In genomic region chr15:40908095-40908494, GRCh38 we compare ENCODE assay signal across 10 cellular contexts. TPM values are rescaled to one million over a fixed set of nuclear protein-coding genes. Genes with fewer than 3 reads are reported as not detected.
DNase-seq lines count a peak whose midpoint lies in the region; ATAC-seq and TF ChIP-seq lines count a peak whose summit lies in the region.
"Had no signal": no experiment of that assay in that cellular context is flagged by ENCODE, and none has a peak within 500 bp of the region (broad histone marks: within the 10 kb centered on the region; RNA-seq: fewer than 3 reads in every experiment).

No MANE protein-coding gene starts in this region.

- no peak for ATAC-seq in CD4-positive, CD25-positive, alpha-beta regulatory T cell (ENCODE audit: low read depth in 2 of 2)
- no peak for ATAC-seq in central memory CD8-positive, alpha-beta T cell (replicated peaks; ENCODE audit: extremely low read depth, poor library complexity, severe bottlenecking)
- no peak for ATAC-seq in natural killer cell
- ATAC-seq in HG03095 (IDR thresholded peaks at IDR 0.05; ENCODE audit: unreplicated experiment) = no peak
- no peak for ATAC-seq in HG02981 (IDR thresholded peaks at IDR 0.05; ENCODE audit: unreplicated experiment)
- ATAC-seq: foreskin keratinocyte, pancreas had no signal

- H2BK12ac ChIP-seq in H9 (ENCODE audit: insufficient read length, low read depth, low read length) = no peak overlapping the region

- no peak overlapping the region for H3K56ac ChIP-seq in H9 (ENCODE audit: insufficient read length, low read depth, low read length)

- H3K79me2 ChIP-seq in H9 (ENCODE audit: insufficient read depth, low read length) = no peaks in the 10 kb centered on the region

- no peak overlapping the region for H3T11ph ChIP-seq in H9 (ENCODE audit: low read length)

- H3K36me3 ChIP-seq in CD4-positive, CD25-positive, alpha-beta regulatory T cell (ENCODE audit: control insufficient read depth, insufficient read depth, low read length) = peaks cover 7% of the 10 kb centered on the region

- H2BK15ac ChIP-seq in H9 (ENCODE audit: low read depth, low read length) = no peak overlapping the region

- H3K27ac ChIP-seq in CD4-positive, CD25-positive, alpha-beta regulatory T cell (ENCODE audit: insufficient read depth, low read length, poor library complexity, severe bottlenecking) = peak overlapping the region; percentile 83
- H3K27ac ChIP-seq in H9 (ENCODE audit: insufficient read length, low read depth, low read length) = no peak overlapping the region
- H3K27ac ChIP-seq: foreskin keratinocyte had no signal

- H4K20me1 ChIP-seq in H9 (ENCODE audit: control insufficient read depth, insufficient read depth, insufficient read length) = no peaks in the 10 kb centered on the region

- no peak overlapping the region for H3K18ac ChIP-seq in H9 (ENCODE audit: insufficient read length, low read depth, low read length)

- H4K5ac ChIP-seq in H9 (ENCODE audit: insufficient read length, low read depth, low read length) = no peak overlapping the region

- H3K23me2 ChIP-seq in H9 (ENCODE audit: insufficient read length, low read depth, low read length, poor library complexity, severe bottlenecking) = no peaks in the 10 kb centered on the region

- no peaks in the 10 kb centered on the region for H3K27me3 Mint-ChIP-seq in CD4-positive, CD25-positive, alpha-beta regulatory T cell
- H3K27me3 Mint-ChIP-seq in H9 (ENCODE audit: low read depth) (peaks cover 6% of the 10 kb centered on the region), natural killer cell (ENCODE audit: low read depth in 2 of 2) (no peaks in the 10 kb centered on the region)
- H3K27me3 Mint-ChIP-seq in central memory CD8-positive, alpha-beta T cell = no peaks in the 10 kb centered on the region
- no peaks in the 10 kb centered on the region for H3K27me3 Mint-ChIP-seq in activated T-helper 2 cell treated with anti-CD3 and anti-CD28 coated beads, Interferon-gamma antibody, Interleukin-2, Interleukin-4, amounts not matched to agents 10 μg/mL and 5 μg/mL and 100 μg/mL, durations not matched to agents 14 hours and 24 hours and 36 hours (ENCODE audit: low read depth)

- H4K8ac ChIP-seq in H9 (replicated peaks; ENCODE audit: insufficient read length, low read depth, low read length) = no peak overlapping the region

- H3K9ac ChIP-seq in H9 (ENCODE audit: extremely low read depth, insufficient read length, low read length) = no peak overlapping the region

- H3K23ac ChIP-seq in H9 (ENCODE audit: insufficient read length, low read depth, low read length) = no peak overlapping the region

- peak overlapping the region; percentile 88 to 99 (median 92) for H3K27ac Mint-ChIP-seq in CD4-positive, CD25-positive, alpha-beta regulatory T cell
- no peak overlapping the region; a peak in 1 of 7 replicates for H3K27ac Mint-ChIP-seq in H9
- peak overlapping the region; percentile 74 for H3K27ac Mint-ChIP-seq in central memory CD8-positive, alpha-beta T cell (ENCODE audit: low read depth)
- peak overlapping the region; percentile 26 to 91 for H3K27ac Mint-ChIP-seq in natural killer cell
- H3K27ac Mint-ChIP-seq in activated T-helper 2 cell treated with anti-CD3 and anti-CD28 coated beads, Interferon-gamma antibody, Interleukin-2, Interleukin-4, amounts not matched to agents 10 μg/mL and 5 μg/mL and 100 μg/mL, durations not matched to agents 14 hours and 24 hours and 36 hours = no peak overlapping the region

- H3K4me3 ChIP-seq in CD4-positive, CD25-positive, alpha-beta regulatory T cell (ENCODE audit: low read depth, low read length) = no peak overlapping the region

- peak overlapping the region; percentile 79 to 91 (median 86) for H3K4me3 Mint-ChIP-seq in CD4-positive, CD25-positive, alpha-beta regulatory T cell
- H3K4me3 Mint-ChIP-seq in H9 (no peak overlapping the region), natural killer cell (peak overlapping the region; percentile 59)
- H3K4me3 Mint-ChIP-seq in central memory CD8-positive, alpha-beta T cell = peak overlapping the region; percentile 69
- H3K4me3 Mint-ChIP-seq in activated T-helper 2 cell treated with anti-CD3 and anti-CD28 coated beads, Interferon-gamma antibody, Interleukin-2, Interleukin-4, amounts not matched to agents 10 μg/mL and 5 μg/mL and 100 μg/mL, durations not matched to agents 14 hours and 24 hours and 36 hours (ENCODE audit: low read depth) = no peak overlapping the region

- no peak for DNase-seq in CD4-positive, CD25-positive, alpha-beta regulatory T cell
- DNase-seq in H9 (peak; percentile 20), natural killer cell (no peak)
- no peak for DNase-seq in central memory CD8-positive, alpha-beta T cell (ENCODE audit: low spot score in 2 of 2)
- no peak for DNase-seq in activated T-helper 2 cell treated with anti-CD3 and anti-CD28 coated beads, Interferon-gamma antibody, Interleukin-2, Interleukin-4, amounts not matched to agents 10 μg/mL and 5 μg/mL and 100 μg/mL, durations not matched to agents 14 hours and 24 hours and 36 hours (ENCODE audit: low spot score)
- no peak for DNase-seq in activated effector memory CD4-positive, alpha-beta T cell treated with anti-CD3 and anti-CD28 coated beads, Interleukin-2, amount 50 U/mL, for 16 hours
- DNase-seq: foreskin keratinocyte had no signal

- no peak overlapping the region for H2BK120ac ChIP-seq in H9 (ENCODE audit: low read depth, low read length, poor library complexity, severe bottlenecking)

- H2BK20ac ChIP-seq in H9 (ENCODE audit: low read depth, low read length, poor library complexity, severe bottlenecking) = no peak overlapping the region

- no peaks in the 10 kb centered on the region for H3K9me3 Mint-ChIP-seq in CD4-positive, CD25-positive, alpha-beta regulatory T cell
- H3K9me3 Mint-ChIP-seq in H9 (no peaks in the 10 kb centered on the region), natural killer cell (no peaks in the 10 kb centered on the region)
- H3K9me3 Mint-ChIP-seq in central memory CD8-positive, alpha-beta T cell = no peaks in the 10 kb centered on the region
- H3K9me3 Mint-ChIP-seq in activated T-helper 2 cell treated with anti-CD3 and anti-CD28 coated beads, Interferon-gamma antibody, Interleukin-2, Interleukin-4, amounts not matched to agents 10 μg/mL and 5 μg/mL and 100 μg/mL, durations not matched to agents 14 hours and 24 hours and 36 hours = no peaks in the 10 kb centered on the region

- H3K14ac ChIP-seq in H9 (ENCODE audit: insufficient read depth, low read length) = no peak overlapping the region

- no peak overlapping the region for H3K4ac ChIP-seq in H9 (ENCODE audit: low read depth, low read length)

- H3K27me3 ChIP-seq in CD4-positive, CD25-positive, alpha-beta regulatory T cell (ENCODE audit: control insufficient read depth, insufficient read depth, low read length) = no peaks in the 10 kb centered on the region
- H3K27me3 ChIP-seq in H9 (ENCODE audit: insufficient read depth, low read length) = no peaks in the 10 kb centered on the region
- H3K27me3 ChIP-seq: foreskin keratinocyte, pancreas had no signal

- H2AFZ ChIP-seq in H9 (ENCODE audit: low read length) = no peak overlapping the region

- no peak overlapping the region for H3K4me2 ChIP-seq in H9 (ENCODE audit: insufficient read depth, insufficient read length, low read length)

- H2AK5ac ChIP-seq in H9 (ENCODE audit: insufficient read length, low read length) = no peak overlapping the region

- H3K4me1 Mint-ChIP-seq in CD4-positive, CD25-positive, alpha-beta regulatory T cell = peaks cover 6 to 45% (median 26%) of the 10 kb centered on the region in 4 donors
- H3K4me1 Mint-ChIP-seq in H9 (peaks cover 26 to 32% of the 10 kb centered on the region in 2 experiments), natural killer cell (peaks cover 14 to 43% of the 10 kb centered on the region in 2 donors)
- peaks cover 23% of the 10 kb centered on the region for H3K4me1 Mint-ChIP-seq in central memory CD8-positive, alpha-beta T cell
- peaks cover 4% of the 10 kb centered on the region for H3K4me1 Mint-ChIP-seq in activated T-helper 2 cell treated with anti-CD3 and anti-CD28 coated beads, Interferon-gamma antibody, Interleukin-2, Interleukin-4, amounts not matched to agents 10 μg/mL and 5 μg/mL and 100 μg/mL, durations not matched to agents 14 hours and 24 hours and 36 hours (ENCODE audit: low read depth)

- H3K79me1 ChIP-seq in H9 (ENCODE audit: insufficient read depth, low read depth, low read length, poor library complexity, severe bottlenecking) = peaks cover 2% of the 10 kb centered on the region

- peaks cover 7% of the 10 kb centered on the region for H3K36me3 Mint-ChIP-seq in CD4-positive, CD25-positive, alpha-beta regulatory T cell
- H3K36me3 Mint-ChIP-seq in H9 (ENCODE audit: insufficient read depth in 1 of 3, low read depth in 3 of 3) (peaks cover 7 to 23% (median 14%) of the 10 kb centered on the region in 3 experiments; a peak in 6 of 7 replicates), natural killer cell (no peaks in the 10 kb centered on the region)
- peaks cover 10% of the 10 kb centered on the region for H3K36me3 Mint-ChIP-seq in central memory CD8-positive, alpha-beta T cell (ENCODE audit: insufficient read depth)
- H3K36me3 Mint-ChIP-seq in activated T-helper 2 cell treated with anti-CD3 and anti-CD28 coated beads, Interferon-gamma antibody, Interleukin-2, Interleukin-4, amounts not matched to agents 10 μg/mL and 5 μg/mL and 100 μg/mL, durations not matched to agents 14 hours and 24 hours and 36 hours (ENCODE audit: low read depth) = peaks cover 12% of the 10 kb centered on the region

- TF ChIP-seq CTCF in H9 (conservative IDR thresholded peaks at IDR 0.05) = no peak
- TF ChIP-seq CTCF in natural killer cell (IDR thresholded peaks at IDR 0.05) = no peak

- H3K9me3 ChIP-seq in CD4-positive, CD25-positive, alpha-beta regulatory T cell (ENCODE audit: control insufficient read depth in 2 of 2, low read length in 2 of 2) = no peaks in the 10 kb centered on the region
- H3K9me3 ChIP-seq in H9 (ENCODE audit: control insufficient read depth, low read depth, low read length) = no peaks in the 10 kb centered on the region
- H3K9me3 ChIP-seq: pancreas had no signal

- H2BK5ac ChIP-seq in H9 (ENCODE audit: insufficient read length, low read length) = no peak overlapping the region

- WGBS in H9 (ENCODE audit: extremely low coverage, insufficient read length, low lambda C conversion rate) = no CpG with 5 or more reads among the region's 7 CpGs

- H3K4me1 ChIP-seq in CD4-positive, CD25-positive, alpha-beta regulatory T cell (ENCODE audit: control insufficient read depth, insufficient read depth, low read length, poor library complexity, severe bottlenecking) = peaks cover 23% of the 10 kb centered on the region
- H3K4me1 ChIP-seq in H9 (ENCODE audit: insufficient read depth, low read length) = no peaks in the 10 kb centered on the region

- H4K91ac ChIP-seq in H9 (ENCODE audit: insufficient read length, low read depth, low read length) = no peak overlapping the region

- intact Hi-C loops in natural killer cell (cut with micrococcal nuclease) = no loop called here
- intact Hi-C loops in activated T-helper 2 cell treated with anti-CD3 and anti-CD28 coated beads, Interferon-gamma antibody, Interleukin-2, Interleukin-4, amounts not matched to agents 10 μg/mL and 5 μg/mL and 100 μg/mL, durations not matched to agents 14 hours and 24 hours and 36 hours (cut with micrococcal nuclease) = loop anchor here (10.0 kb wide), 2 partner anchors 207 to 427 kb away; partner anchors contain the start of genes INO80, NUSAP1 and OIP5

RNA-seq across cellular contexts. Expression of gene VPS18, which starts 13.8 kb away (rescaled TPM):
- 26.4 TPM for total RNA-seq in CD4-positive, CD25-positive, alpha-beta regulatory T cell
- polyA plus RNA-seq in CD4-positive, CD25-positive, alpha-beta regulatory T cell = 10 to 100 TPM; 19.5 to 26.5 (median 22.4) TPM
- 45.0 and 46.1 TPM in 2 replicates for total RNA-seq in H9 (2021)
- 10 to 100 TPM; 30.8 to 35.6 (median 34.1) TPM for total RNA-seq in natural killer cell
- total RNA-seq in activated T-helper 2 cell treated with anti-CD3 and anti-CD28 coated beads, Interferon-gamma antibody, Interleukin-2, Interleukin-4, amounts not matched to agents 10 μg/mL and 5 μg/mL and 100 μg/mL, durations not matched to agents 14 hours and 24 hours and 36 hours = 12.6 and 13.1 TPM in 2 replicates

RNA-seq across cellular contexts. Expression of gene DLL4, which starts 21.0 kb away (rescaled TPM):
- not detected for total RNA-seq in CD4-positive, CD25-positive, alpha-beta regulatory T cell
- polyA plus RNA-seq in CD4-positive, CD25-positive, alpha-beta regulatory T cell = not detected
- total RNA-seq in H9 (2021) (0.28 and 0.35 TPM in 2 replicates), natural killer cell (under 1 TPM in 2 of 3 donors, not detected in 1; 0.10 to 0.16 TPM)
- 0.14 and 0.37 TPM in 2 replicates for total RNA-seq in activated T-helper 2 cell treated with anti-CD3 and anti-CD28 coated beads, Interferon-gamma antibody, Interleukin-2, Interleukin-4, amounts not matched to agents 10 μg/mL and 5 μg/mL and 100 μg/mL, durations not matched to agents 14 hours and 24 hours and 36 hours
- total RNA-seq: foreskin keratinocyte had no signal
- polyA plus RNA-seq: foreskin keratinocyte had no signal

RNA-seq across cellular contexts. Expression of gene RHOV, which starts 34.1 kb away (rescaled TPM):
- total RNA-seq in CD4-positive, CD25-positive, alpha-beta regulatory T cell = not detected
- under 1 TPM in 1 of 4 donors, not detected in 3; 0.09 TPM for polyA plus RNA-seq in CD4-positive, CD25-positive, alpha-beta regulatory T cell
- total RNA-seq in H9 (2021) = 3.9 and 4.3 TPM in 2 replicates
- total RNA-seq in natural killer cell = not detected
- 0.80 and 0.82 TPM in 2 replicates for total RNA-seq in activated T-helper 2 cell treated with anti-CD3 and anti-CD28 coated beads, Interferon-gamma antibody, Interleukin-2, Interleukin-4, amounts not matched to agents 10 μg/mL and 5 μg/mL and 100 μg/mL, durations not matched to agents 14 hours and 24 hours and 36 hours

RNA-seq across cellular contexts. Expression of gene CHAC1, which starts 45.2 kb away (rescaled TPM):
- 0.64 TPM for total RNA-seq in CD4-positive, CD25-positive, alpha-beta regulatory T cell
- polyA plus RNA-seq in CD4-positive, CD25-positive, alpha-beta regulatory T cell = under 1 TPM in 2 of 4 donors, not detected in 2; 0.26 to 0.45 TPM
- total RNA-seq in H9 (2021) = 47.2 and 48.7 TPM in 2 replicates
- total RNA-seq in natural killer cell = 1 to 10 TPM in 2 of 3 donors, not detected in 1; 1.1 to 1.7 TPM
- 3.6 and 4.5 TPM in 2 replicates for total RNA-seq in activated T-helper 2 cell treated with anti-CD3 and anti-CD28 coated beads, Interferon-gamma antibody, Interleukin-2, Interleukin-4, amounts not matched to agents 10 μg/mL and 5 μg/mL and 100 μg/mL, durations not matched to agents 14 hours and 24 hours and 36 hours

Comparison
In these comparisons a context has a peak if more than half of its experiments do, and no peak if none do; other contexts are left out.
1. H3K27ac Mint-ChIP-seq: peak in CD4-positive, CD25-positive, alpha-beta regulatory T cell (3 of 3), central memory CD8-positive, alpha-beta T cell (single experiment) and natural killer cell (2 of 2); none in H9 (0 of 3) and activated T-helper 2 cell treated with anti-CD3 and anti-CD28 coated beads, Interferon-gamma antibody, Interleukin-2, Interleukin-4, amounts not matched to agents 10 μg/mL and 5 μg/mL and 100 μg/mL, durations not matched to agents 14 hours and 24 hours and 36 hours (single experiment).
2. H3K4me3 Mint-ChIP-seq: peak in CD4-positive, CD25-positive, alpha-beta regulatory T cell (4 of 4), central memory CD8-positive, alpha-beta T cell (single experiment) and natural killer cell (single experiment); none in H9 (0 of 2) and activated T-helper 2 cell treated with anti-CD3 and anti-CD28 coated beads, Interferon-gamma antibody, Interleukin-2, Interleukin-4, amounts not matched to agents 10 μg/mL and 5 μg/mL and 100 μg/mL, durations not matched to agents 14 hours and 24 hours and 36 hours (single experiment).